32 cellular contexts compared by ENCODE assay signal in the genomic region with DNA sequence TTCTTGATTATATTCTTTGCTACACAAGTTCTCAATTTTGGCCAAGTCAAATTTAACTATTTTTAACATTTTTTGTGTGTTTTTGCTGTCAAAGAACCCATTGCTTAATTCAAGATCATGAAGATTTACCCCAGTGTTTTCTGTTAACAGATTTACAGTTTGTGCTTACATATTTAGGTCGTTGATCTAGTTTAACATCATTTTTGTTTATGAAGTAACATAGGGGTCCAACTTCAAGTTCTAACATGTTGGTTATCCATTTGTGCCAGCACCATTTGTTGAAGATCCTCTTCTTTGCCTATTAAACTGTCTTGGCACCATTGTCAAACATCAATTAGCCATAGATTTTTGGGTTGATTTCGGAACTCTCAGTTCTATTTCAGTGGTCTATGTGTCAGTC.
"Had no signal": no experiment of that assay in that cellular context is flagged by ENCODE, and none has a peak within 500 bp of the region (broad histone marks: within the 10 kb centered on the region; RNA-seq: fewer than 3 reads in every experiment).

No MANE protein-coding gene starts in this region.

- DNase-seq: activated effector memory CD4-positive, alpha-beta T cell treated with anti-CD3 and anti-CD28 coated beads, Interleukin-2, amount 50 U/mL, for 16 hours; activated effector memory CD4-positive, alpha-beta T cell treated with Interleukin-2 at 50 U/mL for 16 hours; activated gamma-delta T cell; activated gamma-delta T cell treated with Interleukin-2 at 50 U/mL for 16 hours; activated naive CD4-positive, alpha-beta T cell; activated naive CD4-positive, alpha-beta T cell treated with anti-CD3 and anti-CD28 coated beads for 36 hours; activated naive CD4-positive, alpha-beta T cell treated with anti-CD3 and anti-CD28 coated beads, Interleukin-2, amount 10 ng/mL, durations not matched to agents 7 days and 5 days; activated naive CD4-positive, alpha-beta T cell treated with anti-CD3 and anti-CD28 coated beads, Interleukin-2, amount 50 U/mL, for 16 hours; activated naive CD4-positive, alpha-beta T cell treated with Interleukin-2 at 50 U/mL for 16 hours; activated naive CD8-positive, alpha-beta T cell treated with anti-CD3 and anti-CD28 coated beads for 36 hours; activated naive CD8-positive, alpha-beta T cell treated with anti-CD3 and anti-CD28 coated beads, Interleukin-2, amount 10 ng/mL, durations not matched to agents 7 days and 5 days; activated naive CD8-positive, alpha-beta T cell treated with anti-CD3 and anti-CD28 coated beads, Interleukin-2, amount 50 U/mL, for 24 hours; activated T-cell treated with anti-CD3 and anti-CD28 coated beads, Interleukin-2, amount 50 U/mL, for 4 hours; activated T-cell treated with anti-CD3 and anti-CD28 coated beads, Interleukin-2, amount 50 U/mL, for 48 hours; activated T-cell treated with anti-CD3 and anti-CD28 coated beads, Interleukin-2, amount 50 U/mL, for 72 hours; adrenal gland; amniotic stem cell; amygdala; anterior cingulate cortex; aorta; body of pancreas; brain microvascular endothelial cell; caudate nucleus; central memory CD4-positive, alpha-beta T cell; cerebellar nuclear complex had no signal

- H3K4me3 ChIP-seq: adrenal gland, ascending aorta, body of pancreas, breast epithelium, cardiac muscle cell had no signal

- H3K27ac ChIP-seq: adrenal gland, ascending aorta, body of pancreas, brain microvascular endothelial cell, breast epithelium, cardiac muscle cell had no signal

- ATAC-seq: activated naive CD4-positive, alpha-beta T cell treated with anti-CD3 and anti-CD28 coated beads, Interleukin-2, amount 50 U/mL, for 72 hours; activated naive CD8-positive, alpha-beta T cell treated with anti-CD3 and anti-CD28 coated beads, Interleukin-2, amount 50 U/mL, for 24 hours; activated T-cell treated with anti-CD3 and anti-CD28 coated beads, Interleukin-2, amount 50 U/mL, for 4 hours; activated T-cell treated with anti-CD3 and anti-CD28 coated beads, Interleukin-2, amount 50 U/mL, for 72 hours; activated T-helper 17 cell treated with anti-CD3 and anti-CD28 coated beads, Interleukin-2, amount 50 U/mL, for 72 hours; body of pancreas had no signal

- H3K27me3 ChIP-seq: adrenal gland, ascending aorta, body of pancreas, brain microvascular endothelial cell, breast epithelium, cardiac muscle cell had no signal

- H3K36me3 ChIP-seq: adrenal gland, ascending aorta, brain microvascular endothelial cell, breast epithelium, cardiac muscle cell had no signal

- FAIRE-seq: astrocyte, bronchial epithelial cell had no signal

- H3K9me3 ChIP-seq: ascending aorta, body of pancreas had no signal

- H3K4me1 ChIP-seq: ascending aorta, body of pancreas, breast epithelium had no signal
